In genomic region chr1:203999618-204000017, GRCh38 we compare ENCODE assay signal across 30 cellular contexts.
"Had no signal": no experiment of that assay in that cellular context is flagged by ENCODE, and none has a peak within 500 bp of the region (broad histone marks: within the 10 kb centered on the region; RNA-seq: fewer than 3 reads in every experiment).

No MANE protein-coding gene starts in this region.

- H3K9me3 Mint-ChIP-seq: activated B cell treated with CpG ODN at 0.5 μM for 24 hours; activated T-helper 17 cell treated with anti-CD3 and anti-CD28 coated beads, Interleukin-2, amount 50 U/mL, for 72 hours had no signal

- DNase-seq: activated B cell treated with CpG ODN at 0.5 μM for 24 hours; activated CD4-positive, alpha-beta memory T cell treated with anti-CD3 and anti-CD28 coated beads, Interleukin-2, amount 10 ng/mL, durations not matched to agents 7 days and 5 days; activated CD4-positive, alpha-beta T cell treated with anti-CD3 and anti-CD28 coated beads for 1 hour; activated CD4-positive, alpha-beta T cell treated with anti-CD3 and anti-CD28 coated beads, Interleukin-2, amount 10 ng/mL, durations not matched to agents 7 days and 5 days; activated gamma-delta T cell; activated naive CD4-positive, alpha-beta T cell treated with anti-CD3 and anti-CD28 coated beads for 36 hours; activated T-cell treated with anti-CD3 and anti-CD28 coated beads for 4 hours; activated T-cell treated with anti-CD3 and anti-CD28 coated beads, Interleukin-2, amount 50 U/mL, for 48 hours; caudate nucleus; MG63; MV-4-11; NCI-H1092 treated with DMSO at 0.1 percent for 48 hours; NCI-H1417 treated with DMSO at 0.1 percent for 48 hours; NCI-H1694; NCI-H2029 treated with DMSO at 0.1 percent for 48 hours; NCI-H345; NCI-H510A; NCI-H526 treated with DMSO at 0.1 percent for 48 hours; NCI-H82; RPMI8226; T-cell; T-helper 2 cell; T1000 had no signal

- ATAC-seq: activated T-helper 17 cell treated with anti-CD3 and anti-CD28 coated beads, Interleukin-2, amount 50 U/mL, for 72 hours; Panc1; Right ventricle myocardium inferior; T-cell had no signal

- H3K27me3 ChIP-seq: breast epithelium, MG63 had no signal

- H3K27ac Mint-ChIP-seq: activated B cell treated with CpG ODN at 0.5 μM for 24 hours; activated CD4-positive, alpha-beta memory T cell treated with anti-CD3 and anti-CD28 coated beads, Interleukin-2, amount 10 ng/mL, durations not matched to agents 7 days and 5 days; activated CD4-positive, alpha-beta T cell treated with anti-CD3 and anti-CD28 coated beads, Interleukin-2, amount 10 ng/mL, durations not matched to agents 7 days and 5 days; activated naive CD4-positive, alpha-beta T cell treated with anti-CD3 and anti-CD28 coated beads for 36 hours; activated naive CD8-positive, alpha-beta T cell; activated T-helper 17 cell treated with anti-CD3 and anti-CD28 coated beads, Interleukin-2, amount 50 U/mL, for 72 hours; T-cell had no signal

- H3K27ac ChIP-seq: breast epithelium, KMS-11, SK-N-MC had no signal

- H3K4me3 ChIP-seq: breast epithelium, MG63, SK-N-MC had no signal

- H3K4me3 Mint-ChIP-seq: activated B cell treated with CpG ODN at 0.5 μM for 24 hours; activated CD4-positive, alpha-beta memory T cell treated with anti-CD3 and anti-CD28 coated beads, Interleukin-2, amount 10 ng/mL, durations not matched to agents 7 days and 5 days; activated CD4-positive, alpha-beta T cell treated with anti-CD3 and anti-CD28 coated beads, Interleukin-2, amount 10 ng/mL, durations not matched to agents 7 days and 5 days; activated naive CD4-positive, alpha-beta T cell treated with anti-CD3 and anti-CD28 coated beads for 36 hours; activated naive CD8-positive, alpha-beta T cell; activated T-helper 17 cell treated with anti-CD3 and anti-CD28 coated beads, Interleukin-2, amount 50 U/mL, for 72 hours; T-cell had no signal

- H3K9ac ChIP-seq: KMS-11 had no signal

- H3K36me3 ChIP-seq: breast epithelium, MG63 had no signal

- H3K27me3 Mint-ChIP-seq: activated CD4-positive, alpha-beta memory T cell treated with anti-CD3 and anti-CD28 coated beads, Interleukin-2, amount 10 ng/mL, durations not matched to agents 7 days and 5 days had no signal

- H3K4me2 ChIP-seq: KMS-11 had no signal
